8 cellular contexts compared by ENCODE assay signal in the genomic region with DNA sequence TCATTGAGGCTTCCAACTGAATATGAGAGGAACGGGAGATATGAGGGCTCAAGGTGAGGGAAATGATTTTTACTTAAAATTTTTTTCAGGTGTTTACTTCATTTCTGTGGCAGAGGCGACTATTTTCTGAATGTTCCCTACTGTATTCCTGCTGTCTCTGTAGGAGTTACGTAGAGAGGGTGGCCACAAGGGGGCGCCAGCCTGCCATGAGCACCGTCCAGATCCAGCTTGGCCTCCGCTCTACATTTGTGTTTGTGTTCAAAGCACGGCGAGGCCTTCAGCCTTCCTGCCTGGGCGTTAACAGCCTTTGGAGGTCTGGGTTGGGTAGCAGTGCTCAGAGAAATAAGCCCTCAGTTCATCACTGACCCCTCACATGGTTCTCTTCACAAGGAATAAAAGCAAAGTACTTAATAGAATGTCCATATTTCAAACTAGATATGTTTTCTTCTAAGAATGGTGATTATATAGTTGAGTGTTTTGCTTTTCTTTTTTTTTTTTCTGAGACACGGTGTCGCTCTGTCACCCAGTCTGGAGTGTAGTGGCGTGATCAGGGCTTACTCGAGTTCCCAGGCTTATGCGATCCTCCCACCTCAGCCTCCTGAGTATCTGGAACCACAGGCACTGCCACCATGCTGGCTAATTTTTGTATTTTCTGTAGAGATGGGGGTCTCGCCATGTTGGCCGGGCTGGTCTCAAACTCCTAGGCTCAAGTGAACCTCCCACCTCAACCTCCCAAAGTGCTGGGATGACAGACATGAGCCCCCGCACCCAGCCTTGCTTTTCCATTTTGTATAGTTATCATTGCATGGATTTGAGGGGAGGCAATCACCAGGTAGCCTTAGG. TPM values are rescaled to one million over a fixed set of nuclear protein-coding genes. Genes with fewer than 3 reads are reported as not detected.
DNase-seq lines count a peak whose midpoint lies in the region; ATAC-seq, FAIRE-seq and TF ChIP-seq lines count a peak whose summit lies in the region.

No MANE protein-coding gene starts in this region.

- no peak overlapping the region for H3K4me3 Mint-ChIP-seq in T-helper 17 cell

- H3K36me3 Mint-ChIP-seq in T-helper 17 cell (ENCODE audit: low read depth), result peaks cover 6% of the 10 kb centered on the region

- ATAC-seq in T-helper 17 cell (peak; percentile 94), left cardiac atrium (peak; percentile 91 to 92), HG03108 (IDR thresholded peaks at IDR 0.05; ENCODE audit: unreplicated experiment) (no peak)

- H3K4me3 ChIP-seq in uterus, result no peak overlapping the region

- H3K27ac ChIP-seq in uterus, result peak overlapping the region; percentile 9 to 54

- peak; percentile 86 to 90 (median 88) for TF ChIP-seq CTCF in uterus (IDR thresholded peaks at IDR 0.05)

- intact Hi-C loops in left cardiac atrium (cut with DNase I), result loop anchor here in 1 of 2 donors (5.0 kb wide), 1 partner anchor 47 kb away; no protein-coding TSS in a partner anchor
- intact Hi-C loops in uterus (cut with DNase I; ENCODE audit: low total_unique reads), result loop anchor here (5.0 kb wide), 1 partner anchor 47 kb away; no protein-coding TSS in a partner anchor

- peak overlapping the region; percentile 47 for H3K27ac Mint-ChIP-seq in T-helper 17 cell

- no peaks in the 10 kb centered on the region for H3K36me3 ChIP-seq in uterus

- H3K4me1 ChIP-seq in uterus, result no peaks in the 10 kb centered on the region

- peaks cover 15% of the 10 kb centered on the region for H3K4me1 Mint-ChIP-seq in T-helper 17 cell

- H3K27me3 Mint-ChIP-seq in T-helper 17 cell, result no peaks in the 10 kb centered on the region

- no peak for TF ChIP-seq POLR2A in GM12891 (IDR thresholded peaks at IDR 0.05; ENCODE audit: low read depth, low read length)
- TF ChIP-seq POLR2A in uterus (IDR thresholded peaks at IDR 0.05), result no peak

- H3K9me3 ChIP-seq in T-helper 17 cell (ENCODE audit: control insufficient read depth, low read length, poor library complexity, severe bottlenecking), result no peaks in the 10 kb centered on the region
- H3K9me3 ChIP-seq in uterus, result no peaks in the 10 kb centered on the region

- no peaks in the 10 kb centered on the region for H3K27me3 ChIP-seq in uterus

- DNase-seq in GM12891 (ENCODE audit: insufficient read length, low spot score) (no peak), NCI-H128 (lab: John Stamatoyannopoulos, UW; ENCODE audit: unreplicated experiment) (peak; percentile 87), T-helper 17 cell (peak; percentile 63 to 73 (median 70)), amniotic stem cell (lab: John Stamatoyannopoulos, UW) (peak; percentile 79), left cardiac atrium (peak; percentile 94), putamen (ENCODE audit: low spot score) (peak; percentile 88), uterus (peak; percentile 87 to 92)

- peak; percentile 84 for FAIRE-seq in GM12891 (lab: Jason Lieb, UNC)

TF ChIP-seq in GM12891, 5 proteins besides CTCF, POLR2A, EP300 and RAD21:
- TF ChIP-seq POLR2AphosphoS5 (IDR thresholded peaks at IDR 0.05; ENCODE audit: low read depth, low read length), result no peak

RNA-seq across cellular contexts. Expression of gene CKB, which starts 22.3 kb away (rescaled TPM):
- polyA plus RNA-seq in GM12891 (2012; ENCODE audit: low read depth, missing spikeins), result 44.2 TPM
- 1 to 10 TPM; 7.0 to 8.0 TPM for total RNA-seq in T-helper 17 cell
- total RNA-seq in left cardiac atrium, result 100 to 1,000 TPM; 407 to 412 TPM
- total RNA-seq in uterus, result 100 to 1,000 TPM in 3 of 4 donors, 10 to 100 TPM in 1; 96.2 to 291 (median 218) TPM

RNA-seq across cellular contexts. Expression of gene TRMT61A, which starts 28.6 kb away (rescaled TPM):
- 5.1 TPM for polyA plus RNA-seq in GM12891 (2012; ENCODE audit: low read depth, missing spikeins)
- total RNA-seq in T-helper 17 cell (1 to 10 TPM; 8.2 to 8.3 TPM), left cardiac atrium (1 to 10 TPM; 6.0 to 8.5 TPM), uterus (10 to 100 TPM in 2 of 4 donors, 1 to 10 TPM in 2; 3.6 to 26.5 (median 8.7) TPM)

Comparison
In these comparisons a context has a peak if more than half of its experiments do, and no peak if none do; other contexts are left out.
1. RNA of gene CKB, which starts 22.3 kb away (total RNA-seq): 407 to 412 TPM in left cardiac atrium and 96.2 to 291 TPM in uterus; 7.0 to 8.0 TPM in T-helper 17 cell; every median in the first group is over 10 times any median in the second.